ENCODE assay signal across 23 cellular contexts in genomic region chr2:238126338-238126737, GRCh38. TPM values are rescaled to one million over a fixed set of nuclear protein-coding genes. Genes with fewer than 3 reads are reported as not detected.
DNase-seq lines count a peak whose midpoint lies in the region; ATAC-seq, FAIRE-seq and TF ChIP-seq lines count a peak whose summit lies in the region.
"Had no signal": no experiment of that assay in that cellular context is flagged by ENCODE, and none has a peak within 500 bp of the region (broad histone marks: within the 10 kb centered on the region; RNA-seq: fewer than 3 reads in every experiment).

No MANE protein-coding gene starts in this region.

- H2AFZ ChIP-seq in HepG2 (ENCODE audit: low read length), result no peak overlapping the region
- no peak overlapping the region for H2AFZ ChIP-seq in astrocyte (ENCODE audit: low read depth, low read length)
- H2AFZ ChIP-seq in H1 (ENCODE audit: low read length), result no peak overlapping the region

- in situ Hi-C loops in HepG2 (cut with HindIII; ENCODE audit: extremely low pct_ligation_motif_present, low pct_unique_long_range_greater_than_20kb), result no loop called here

- peak overlapping the region; percentile 68; the same call in 1 of the 2 replicates for H2BK12ac ChIP-seq in H1 (ENCODE audit: low read depth, low read length)

- no peaks in the 10 kb centered on the region for H3K9me3 Mint-ChIP-seq in astrocyte (ENCODE audit: unreplicated experiment)
- no peaks in the 10 kb centered on the region for H3K9me3 Mint-ChIP-seq in activated T-helper 2 cell treated with anti-CD3 and anti-CD28 coated beads, Interferon-gamma antibody, Interleukin-2, Interleukin-4, amounts not matched to agents 10 μg/mL and 5 μg/mL and 100 μg/mL, durations not matched to agents 14 hours and 24 hours and 36 hours
- H3K9me3 Mint-ChIP-seq: CD4-positive, alpha-beta T cell; IgD-negative memory B cell had no signal

- H4K20me1 ChIP-seq in HepG2 (ENCODE audit: insufficient read depth, low read length) (no peaks in the 10 kb centered on the region), astrocyte (ENCODE audit: insufficient read depth, low read length) (no peaks in the 10 kb centered on the region), H1 (replicated peaks in 1 of 2; ENCODE audit: control insufficient read depth in 1 of 2, insufficient read depth in 2 of 2, low read length in 2 of 2) (peaks cover 0 to 14% of the 10 kb centered on the region in 2 experiments)

- peaks cover 3 to 32% of the 10 kb centered on the region in 2 experiments for H3K27me3 ChIP-seq in HepG2 (ENCODE audit: control insufficient read depth in 1 of 2, insufficient read depth in 2 of 2, low read length in 2 of 2)
- no peaks in the 10 kb centered on the region for H3K27me3 ChIP-seq in right lobe of liver
- no peaks in the 10 kb centered on the region for H3K27me3 ChIP-seq in astrocyte (ENCODE audit: insufficient read depth, low read length)
- H3K27me3 ChIP-seq in H1 (replicated peaks in 1 of 4; ENCODE audit: control insufficient read depth in 3 of 4, extremely low read depth in 1 of 4, insufficient read depth in 3 of 4, low read length in 3 of 4), result no peaks in the 10 kb centered on the region
- no peaks in the 10 kb centered on the region for H3K27me3 ChIP-seq in upper lobe of left lung

- H3K27me3 Mint-ChIP-seq in astrocyte (ENCODE audit: low read depth, unreplicated experiment), result peaks cover 6% of the 10 kb centered on the region
- H3K27me3 Mint-ChIP-seq in activated T-helper 2 cell treated with anti-CD3 and anti-CD28 coated beads, Interferon-gamma antibody, Interleukin-2, Interleukin-4, amounts not matched to agents 10 μg/mL and 5 μg/mL and 100 μg/mL, durations not matched to agents 14 hours and 24 hours and 36 hours (ENCODE audit: low read depth), result no peaks in the 10 kb centered on the region
- H3K27me3 Mint-ChIP-seq: CD4-positive, alpha-beta T cell; IgD-negative memory B cell had no signal

- 0 out of 2 replicates have a peak overlapping the region, but pooled peaks have one; percentile 48 for H2BK15ac ChIP-seq in H1 (ENCODE audit: low read length)

- no peak overlapping the region for H3K18ac ChIP-seq in H1 (ENCODE audit: extremely low read depth, low read length)

- H3K9me3 ChIP-seq in HepG2 (ENCODE audit: low read length) (no peaks in the 10 kb centered on the region), right lobe of liver (no peaks in the 10 kb centered on the region), astrocyte (ENCODE audit: insufficient read depth, low read depth, low read length) (no peaks in the 10 kb centered on the region), H1 (ENCODE audit: insufficient read depth in 2 of 2, low read depth in 1 of 2, low read length in 1 of 2) (0 out of 4 replicates have a peak, but pooled peaks cover 0 to 4% of the 10 kb centered on the region in 2 experiments), upper lobe of left lung (no peaks in the 10 kb centered on the region)
- H3K9me3 ChIP-seq: A549, Caco-2 had no signal

- no peak for TF ChIP-seq CTCF in HepG2 (CRISPR knock-in tag; IDR thresholded peaks at IDR 0.05)
- no peak for TF ChIP-seq CTCF in right lobe of liver (IDR thresholded peaks at IDR 0.05)
- no peak for TF ChIP-seq CTCF in astrocyte (IDR thresholded peaks at IDR 0.05; ENCODE audit: insufficient read depth, low read depth, low read length)
- TF ChIP-seq CTCF in H1 (IDR thresholded peaks at IDR 0.05; ENCODE audit: control extremely low read depth in 1 of 3, insufficient read depth in 1 of 3, low read depth in 1 of 3, low read length in 3 of 3), result no peak
- no peak for TF ChIP-seq CTCF in upper lobe of left lung (IDR thresholded peaks at IDR 0.05)

- no peaks in the 10 kb centered on the region for H3K79me1 ChIP-seq in H1 (ENCODE audit: low read depth, low read length)

- no peak for TF ChIP-seq POLR2A in HepG2 (IDR thresholded peaks at IDR 0.05; ENCODE audit: insufficient read depth in 1 of 2, low read depth in 2 of 2, low read length in 2 of 2)
- TF ChIP-seq POLR2A in right lobe of liver (IDR thresholded peaks at IDR 0.05), result no peak
- no peak for TF ChIP-seq POLR2A in H1 (IDR thresholded peaks at IDR 0.05; ENCODE audit: control extremely low read depth in 1 of 2, low read depth in 2 of 2, low read length in 2 of 2)
- no peak for TF ChIP-seq POLR2A in upper lobe of left lung (IDR thresholded peaks at IDR 0.05)

- TF ChIP-seq EP300 in HepG2 (IDR thresholded peaks at IDR 0.05; ENCODE audit: low read depth in 2 of 2, low read length in 2 of 2) (no peak), HepG2 (CRISPR knock-in tag; IDR thresholded peaks at IDR 0.05; ENCODE audit: borderline replicate concordance) (no peak), H1 (IDR thresholded peaks at IDR 0.05; ENCODE audit: borderline replicate concordance in 1 of 2, low read depth in 2 of 2, low read length in 2 of 2) (no peak), upper lobe of left lung (IDR thresholded peaks at IDR 0.05) (no peak)

- BruUV-seq in HepG2 (replicated peaks; lab: Mats Ljungman, UMichigan), result no TSS peak

- H4K8ac ChIP-seq in H1 (ENCODE audit: extremely low read depth, insufficient read depth, low read length), result no peak overlapping the region

- 55% methylated on average over 2 of the region's 2 CpGs for WGBS in HepG2 (ENCODE audit: low lambda C conversion rate)
- WGBS in right lobe of liver (ENCODE audit: insufficient coverage, low coverage, low lambda C conversion rate, missing lambda C conversion rate), result 83% methylated on average over 2 of the region's 2 CpGs
- 93% methylated on average over 2 of the region's 2 CpGs; no CpG with 5 or more reads in 1 of the 2 experiments for WGBS in H1 (ENCODE audit: extremely low coverage in 1 of 2, insufficient coverage in 1 of 2, insufficient read length in 1 of 2, insufficient replicate concordance in 2 of 2, low coverage in 1 of 2, low lambda C conversion rate in 2 of 2, missing lambda C conversion rate in 1 of 2), 2 experiments
- WGBS in upper lobe of left lung, 2 donors, result 89 to 100% methylated on average over 2 of the region's 2 CpGs

- H3K27ac Mint-ChIP-seq in astrocyte (ENCODE audit: unreplicated experiment), result no peak overlapping the region
- no peak overlapping the region for H3K27ac Mint-ChIP-seq in activated T-helper 2 cell treated with anti-CD3 and anti-CD28 coated beads, Interferon-gamma antibody, Interleukin-2, Interleukin-4, amounts not matched to agents 10 μg/mL and 5 μg/mL and 100 μg/mL, durations not matched to agents 14 hours and 24 hours and 36 hours
- H3K27ac Mint-ChIP-seq: CD4-positive, alpha-beta T cell; IgD-negative memory B cell had no signal

- H3K14ac ChIP-seq in H1 (ENCODE audit: insufficient read length), result no peak overlapping the region

- H2AK5ac ChIP-seq in H1 (ENCODE audit: low read depth, low read length), result peak overlapping the region; percentile 94

- H3K36me3 ChIP-seq in HepG2 (replicated peaks in 1 of 2; ENCODE audit: control insufficient read depth in 1 of 2, insufficient read depth in 2 of 2, low read length in 2 of 2), result no peaks in the 10 kb centered on the region
- H3K36me3 ChIP-seq in right lobe of liver, result no peaks in the 10 kb centered on the region
- H3K36me3 ChIP-seq in astrocyte (ENCODE audit: insufficient read depth, low read length), result no peaks in the 10 kb centered on the region
- no peaks in the 10 kb centered on the region; a peak in 1 of 8 replicates for H3K36me3 ChIP-seq in H1 (ENCODE audit: control insufficient read depth in 2 of 4, insufficient read depth in 4 of 4, low read length in 3 of 4)
- no peaks in the 10 kb centered on the region for H3K36me3 ChIP-seq in upper lobe of left lung

- H3K4me3 Mint-ChIP-seq in astrocyte (ENCODE audit: unreplicated experiment), result no peak overlapping the region
- no peak overlapping the region for H3K4me3 Mint-ChIP-seq in activated T-helper 2 cell treated with anti-CD3 and anti-CD28 coated beads, Interferon-gamma antibody, Interleukin-2, Interleukin-4, amounts not matched to agents 10 μg/mL and 5 μg/mL and 100 μg/mL, durations not matched to agents 14 hours and 24 hours and 36 hours (ENCODE audit: low read depth)
- H3K4me3 Mint-ChIP-seq: CD4-positive, alpha-beta T cell; IgD-negative memory B cell had no signal

- H3K56ac ChIP-seq in H1 (replicated peaks; ENCODE audit: insufficient read length, low read depth, low read length), result peak overlapping the region; percentile 65

- peak overlapping the region; percentile 95 for H4K91ac ChIP-seq in H1 (replicated peaks; ENCODE audit: insufficient read length, low read length)

- POLR2A ChIA-PET in HepG2 (lab: Yijun Ruan, JAX), result no interaction called here
- POLR2A ChIA-PET in H1 (lab: Charles Lee; ENCODE audit: partially characterized antibody), result no interaction called here

- ATAC-seq in HepG2 (no peak), right lobe of liver (no peak), HG03135 (IDR thresholded peaks at IDR 0.05; ENCODE audit: unreplicated experiment) (no peak), upper lobe of left lung (ENCODE audit: low FRiP score in 2 of 2) (no peak)
- ATAC-seq: HCT116 had no signal

- H3K27ac ChIP-seq in HepG2 (ENCODE audit: extremely low read length, insufficient read depth, low read length) (no peak overlapping the region), right lobe of liver (no peak overlapping the region), astrocyte (ENCODE audit: low read depth, low read length) (no peak overlapping the region), H1 (ENCODE audit: low read depth, low read length) (no peak overlapping the region), upper lobe of left lung (no peak overlapping the region)
- H3K27ac ChIP-seq: 22Rv1, A549, C4-2B, GM23248, HL-60 had no signal

- H3K4ac ChIP-seq in H1 (replicated peaks; ENCODE audit: insufficient read length, low read depth, low read length), result no peak overlapping the region

- H3K4me1 ChIP-seq in HepG2 (ENCODE audit: insufficient read depth, low read length) (peaks cover 9% of the 10 kb centered on the region), right lobe of liver (no peaks in the 10 kb centered on the region), astrocyte (ENCODE audit: insufficient read depth, low read length) (no peaks in the 10 kb centered on the region), H1 (replicated peaks in 1 of 4; ENCODE audit: control insufficient read depth in 3 of 4, insufficient read depth in 4 of 4, low read length in 3 of 4) (peaks cover 0 to 13% (median 0%) of the 10 kb centered on the region in 4 experiments; a peak in 2 of 7 replicates), upper lobe of left lung (peaks cover 0 to 7% (median 3%) of the 10 kb centered on the region in 4 donors)
- H3K4me1 ChIP-seq: A549, Caco-2 had no signal

- FAIRE-seq in HepG2 (lab: Jason Lieb, UNC), result no peak
- peak; percentile 71 for FAIRE-seq in astrocyte (lab: Jason Lieb, UNC)
- peak; percentile 68 for FAIRE-seq in H1 (lab: Jason Lieb, UNC)
- FAIRE-seq: A549, H54 had no signal

- no peaks in the 10 kb centered on the region for H3K36me3 Mint-ChIP-seq in astrocyte (ENCODE audit: low read depth, unreplicated experiment)
- H3K36me3 Mint-ChIP-seq in activated T-helper 2 cell treated with anti-CD3 and anti-CD28 coated beads, Interferon-gamma antibody, Interleukin-2, Interleukin-4, amounts not matched to agents 10 μg/mL and 5 μg/mL and 100 μg/mL, durations not matched to agents 14 hours and 24 hours and 36 hours (ENCODE audit: low read depth), result no peaks in the 10 kb centered on the region

- peak overlapping the region; percentile 6 for H3K23ac ChIP-seq in H1 (ENCODE audit: insufficient read length)

- peaks cover 15% of the 10 kb centered on the region for H3K23me2 ChIP-seq in H1 (ENCODE audit: low read depth, low read length)

- H4K5ac ChIP-seq in H1 (ENCODE audit: insufficient read length, low read depth, low read length), result no peak overlapping the region

- H3K79me2 ChIP-seq in HepG2 (ENCODE audit: insufficient read depth, low read length) (no peaks in the 10 kb centered on the region), astrocyte (ENCODE audit: insufficient read depth, low read length) (no peaks in the 10 kb centered on the region), H1 (ENCODE audit: control insufficient read depth in 1 of 2, insufficient read depth in 2 of 2, low read length in 2 of 2) (no peaks in the 10 kb centered on the region)

- no peak overlapping the region; the same call in 1 of the 2 replicates for H2BK5ac ChIP-seq in H1 (ENCODE audit: low read depth, low read length)

- H3K4me1 Mint-ChIP-seq in astrocyte (ENCODE audit: low read depth, unreplicated experiment), result no peaks in the 10 kb centered on the region
- no peaks in the 10 kb centered on the region for H3K4me1 Mint-ChIP-seq in activated T-helper 2 cell treated with anti-CD3 and anti-CD28 coated beads, Interferon-gamma antibody, Interleukin-2, Interleukin-4, amounts not matched to agents 10 μg/mL and 5 μg/mL and 100 μg/mL, durations not matched to agents 14 hours and 24 hours and 36 hours (ENCODE audit: low read depth)
- H3K4me1 Mint-ChIP-seq: IgD-negative memory B cell had no signal

- H3K4me2 ChIP-seq in HepG2 (ENCODE audit: low read depth, low read length) (no peak overlapping the region), astrocyte (ENCODE audit: low read length) (no peak overlapping the region), H1 (ENCODE audit: insufficient read depth in 1 of 2, low read depth in 2 of 2, low read length in 2 of 2) (no peak overlapping the region; a peak in 1 of 4 replicates)
- H3K4me2 ChIP-seq: A549 had no signal

- peak overlapping the region; percentile 64 for H2BK120ac ChIP-seq in H1 (replicated peaks; ENCODE audit: low read depth, low read length)

- no peak for TF ChIP-seq RAD21 in HepG2 (CRISPR knock-in tag; IDR thresholded peaks at IDR 0.05)
- no peak for TF ChIP-seq RAD21 in H1 (IDR thresholded peaks at IDR 0.05 in 1 of 2, conservative IDR thresholded peaks at IDR 0.05 in 1 of 2; ENCODE audit: low read depth in 2 of 2, low read length in 2 of 2)

- H3K4me3 ChIP-seq in HepG2 (replicated peaks in 1 of 3; ENCODE audit: insufficient read depth in 1 of 3, low read depth in 2 of 3, low read length in 3 of 3) (no peak overlapping the region), right lobe of liver (no peak overlapping the region), astrocyte (ENCODE audit: insufficient read depth, low read depth, low read length) (no peak overlapping the region), H1 (ENCODE audit: extremely low read depth in 1 of 4, insufficient read depth in 2 of 4, low read depth in 3 of 4, low read length in 4 of 4) (no peak overlapping the region), upper lobe of left lung (no peak overlapping the region)
- H3K4me3 ChIP-seq: A549, GM23248 had no signal

- CTCF ChIA-PET in HepG2 (lab: Yijun Ruan, JAX; ENCODE audit: low intra/inter-chr PET ratio, low total read pairs), result no interaction called here
- CTCF ChIA-PET in H1 (lab: Charles Lee; ENCODE audit: partially characterized antibody), result no interaction called here

- intact Hi-C loops in HepG2 (cut with micrococcal nuclease; ENCODE audit: unreplicated experiment) (no loop called here), right lobe of liver (cut with DNase I) (no loop called here)
- intact Hi-C loops in activated T-helper 2 cell treated with anti-CD3 and anti-CD28 coated beads, Interferon-gamma antibody, Interleukin-2, Interleukin-4, amounts not matched to agents 10 μg/mL and 5 μg/mL and 100 μg/mL, durations not matched to agents 14 hours and 24 hours and 36 hours (cut with micrococcal nuclease), result no loop called here

- H3K9ac ChIP-seq in HepG2 (ENCODE audit: insufficient read depth, low read depth, low read length), result no peak overlapping the region
- no peak overlapping the region for H3K9ac ChIP-seq in astrocyte (ENCODE audit: low read length)
- no peak overlapping the region for H3K9ac ChIP-seq in H1 (replicated peaks in 1 of 4; ENCODE audit: extremely low read depth in 1 of 4, low read depth in 3 of 4, low read length in 3 of 4)

- no peak for DNase-seq in HepG2 (ENCODE audit: low spot score)
- no peak for DNase-seq in right lobe of liver
- no peak for DNase-seq in astrocyte (ENCODE audit: low read depth)
- no peak for DNase-seq in H1 (ENCODE audit: low read depth in 1 of 2, low spot score in 2 of 2)
- no peak for DNase-seq in ecto neural progenitor cell (ENCODE audit: low spot score)
- no peak for DNase-seq in upper lobe of left lung
- no peak for DNase-seq in activated T-helper 2 cell treated with anti-CD3 and anti-CD28 coated beads, Interferon-gamma antibody, Interleukin-2, Interleukin-4, amounts not matched to agents 10 μg/mL and 5 μg/mL and 100 μg/mL, durations not matched to agents 14 hours and 24 hours and 36 hours (ENCODE audit: low spot score)
- DNase-seq: AML-193; Caco-2; CD4-positive, alpha-beta T cell; DMS79 treated with DMSO at 0.1 percent for 48 hours; GF-D8; GM23248; KG1 had no signal

- H2BK20ac ChIP-seq in H1 (ENCODE audit: low read length), result 0 out of 2 replicates have a peak overlapping the region, but pooled peaks have one; percentile 6

RNA-seq across cellular contexts. Expression of gene KLHL30, which starts 12.1 kb away (rescaled TPM):
- total RNA-seq in HepG2 (2016; rRNA removed; fragmentation: Illumina TruSeq; extraction: Trizol) (not detected in 2 replicates), right lobe of liver (under 1 TPM in 4 of 6 experiments, not detected in 2; 0.04 to 0.19 (median 0.11) TPM), astrocyte (0.53 and 0.59 TPM in 2 replicates), upper lobe of left lung (1 to 10 TPM in 2 of 6 donors, under 1 TPM in 2, not detected in 2; 0.30 to 1.3 (median 0.97) TPM)
- not detected in 2 replicates for total RNA-seq in HepG2 (2016; cell fraction: cytosol; rRNA removed; fragmentation: Illumina TruSeq; extraction: Trizol; ENCODE audit: low read depth)
- not detected in 2 replicates for total RNA-seq in HepG2 (2016; cell fraction: insoluble cytoplasmic fraction; rRNA removed; fragmentation: Illumina TruSeq; extraction: Trizol)
- total RNA-seq in HepG2 (2016; cell fraction: membrane; rRNA removed; fragmentation: Illumina TruSeq; extraction: Trizol), result not detected in 2 replicates
- total RNA-seq in HepG2 (2016; cell fraction: nucleus; rRNA removed; fragmentation: Illumina TruSeq; extraction: Trizol), result not detected in 2 replicates
- polyA plus RNA-seq in HepG2 (2011; rRNA removed) (0.05 and 0.07 TPM in 2 replicates), H1 (2011; rRNA removed) (0.03 TPM in 1 of 2 replicates, not detected in the other)
- 0.03 and 0.05 TPM in 2 replicates for polyA plus RNA-seq in HepG2 (2011; cell fraction: cytosol; rRNA removed)
- 0.35 and 0.38 TPM in 2 replicates for polyA plus RNA-seq in HepG2 (2011; cell fraction: nucleus; rRNA removed)
- polyA plus RNA-seq in HepG2 (2012), result not detected in 2 replicates
- not detected in 2 replicates for polyA plus RNA-seq in HepG2 (2016; cell fraction: cytosol; fragmentation: Illumina TruSeq; extraction: Trizol; ENCODE audit: low read depth)
- not detected in 2 replicates for polyA plus RNA-seq in HepG2 (2016; cell fraction: insoluble cytoplasmic fraction; fragmentation: Illumina TruSeq; extraction: Trizol; ENCODE audit: low read depth)
- polyA plus RNA-seq in HepG2 (2016; cell fraction: membrane; fragmentation: Illumina TruSeq; extraction: Trizol; ENCODE audit: low read depth), result not detected in 2 replicates
- polyA plus RNA-seq in HepG2 (2016; cell fraction: nucleus; fragmentation: Illumina TruSeq; extraction: Trizol; ENCODE audit: insufficient read depth, low read depth), result not detected in 2 replicates
- 0.23 and 0.42 TPM in 2 replicates for polyA minus RNA-seq in HepG2 (2011; rRNA and poly(A)+ RNA removed; ENCODE audit: low replicate concordance)
- not detected in 2 replicates for polyA minus RNA-seq in HepG2 (2011; cell fraction: cytosol; rRNA and poly(A)+ RNA removed)
- polyA minus RNA-seq in HepG2 (2011; cell fraction: nucleus; rRNA and poly(A)+ RNA removed), result 0.12 and 0.39 TPM in 2 replicates
- total RNA-seq in H1 (2021; fragmentation: NEBNext Ultra II Directional; extraction: Animal tissue kit (Norgen Biotek cat#: 25700)), result 0.08 TPM in 1 of 2 replicates, not detected in the other
- polyA plus RNA-seq in H1 (2011; cell fraction: cytosol; rRNA removed), result 0.01 TPM
- 0.07 TPM for polyA plus RNA-seq in H1 (2011; cell fraction: nucleus; rRNA removed)
- not detected in 4 replicates for polyA plus RNA-seq in H1 (2012, experiment 1 of 2)
- polyA plus RNA-seq in H1 (2012, experiment 2 of 2), result not detected
- polyA plus RNA-seq in H1 (2013, experiment 1 of 2), result not detected
- not detected for polyA plus RNA-seq in H1 (2013, experiment 2 of 2)
- not detected in 2 replicates for polyA minus RNA-seq in H1 (2011; rRNA and poly(A)+ RNA removed)
- not detected for polyA minus RNA-seq in H1 (2011; cell fraction: cytosol; rRNA and poly(A)+ RNA removed)
- not detected for polyA minus RNA-seq in H1 (2011; cell fraction: nucleus; rRNA and poly(A)+ RNA removed)
- not detected in 2 replicates for total RNA-seq in activated T-helper 2 cell treated with anti-CD3 and anti-CD28 coated beads, Interferon-gamma antibody, Interleukin-2, Interleukin-4, amounts not matched to agents 10 μg/mL and 5 μg/mL and 100 μg/mL, durations not matched to agents 14 hours and 24 hours and 36 hours
- total RNA-seq: CD4-positive, alpha-beta T cell; HT1080 had no signal
- polyA plus RNA-seq: IgD-negative memory B cell had no signal

RNA-seq across cellular contexts. Expression of gene ESPNL, which starts 26.2 kb away (rescaled TPM):
- total RNA-seq in HepG2 (2016; rRNA removed; fragmentation: Illumina TruSeq; extraction: Trizol) (0.35 and 0.80 TPM in 2 replicates), right lobe of liver (1 to 10 TPM in 1 of 6 experiments, under 1 TPM in 5; 0.11 to 1.1 (median 0.50) TPM), astrocyte (0.07 TPM in 1 of 2 replicates, not detected in the other), upper lobe of left lung (1 to 10 TPM in 1 of 6 donors, under 1 TPM in 3, not detected in 2; 0.10 to 3.1 (median 0.38) TPM)
- total RNA-seq in HepG2 (2016; cell fraction: cytosol; rRNA removed; fragmentation: Illumina TruSeq; extraction: Trizol; ENCODE audit: low read depth), result 0.09 TPM in 1 of 2 replicates, not detected in the other
- total RNA-seq in HepG2 (2016; cell fraction: insoluble cytoplasmic fraction; rRNA removed; fragmentation: Illumina TruSeq; extraction: Trizol), result 0.51 and 1.2 TPM in 2 replicates
- total RNA-seq in HepG2 (2016; cell fraction: membrane; rRNA removed; fragmentation: Illumina TruSeq; extraction: Trizol), result 0.34 and 0.38 TPM in 2 replicates
- 0.47 and 0.62 TPM in 2 replicates for total RNA-seq in HepG2 (2016; cell fraction: nucleus; rRNA removed; fragmentation: Illumina TruSeq; extraction: Trizol)
- polyA plus RNA-seq in HepG2 (2011; rRNA removed) (0.42 and 0.45 TPM in 2 replicates), H1 (2011; rRNA removed) (0.68 and 1.6 TPM in 2 replicates)
- polyA plus RNA-seq in HepG2 (2011; cell fraction: cytosol; rRNA removed), result 0.29 and 0.58 TPM in 2 replicates
- 2.1 TPM in 2 replicates for polyA plus RNA-seq in HepG2 (2011; cell fraction: nucleus; rRNA removed)
- 0.66 and 0.68 TPM in 2 replicates for polyA plus RNA-seq in HepG2 (2012)
- polyA plus RNA-seq in HepG2 (2016; cell fraction: cytosol; fragmentation: Illumina TruSeq; extraction: Trizol; ENCODE audit: low read depth), result 0.03 and 0.12 TPM in 2 replicates
- 0.39 and 0.45 TPM in 2 replicates for polyA plus RNA-seq in HepG2 (2016; cell fraction: insoluble cytoplasmic fraction; fragmentation: Illumina TruSeq; extraction: Trizol; ENCODE audit: low read depth)
- 0.17 and 0.19 TPM in 2 replicates for polyA plus RNA-seq in HepG2 (2016; cell fraction: membrane; fragmentation: Illumina TruSeq; extraction: Trizol; ENCODE audit: low read depth)
- 0.68 and 1.8 TPM in 2 replicates for polyA plus RNA-seq in HepG2 (2016; cell fraction: nucleus; fragmentation: Illumina TruSeq; extraction: Trizol; ENCODE audit: insufficient read depth, low read depth)
- 0.05 and 1.2 TPM in 2 replicates for polyA minus RNA-seq in HepG2 (2011; rRNA and poly(A)+ RNA removed; ENCODE audit: low replicate concordance)
- polyA minus RNA-seq in HepG2 (2011; cell fraction: cytosol; rRNA and poly(A)+ RNA removed), result 0.40 and 0.53 TPM in 2 replicates
- 0.39 and 0.50 TPM in 2 replicates for polyA minus RNA-seq in HepG2 (2011; cell fraction: nucleus; rRNA and poly(A)+ RNA removed)
- total RNA-seq in H1 (2021; fragmentation: NEBNext Ultra II Directional; extraction: Animal tissue kit (Norgen Biotek cat#: 25700)), result 1.3 and 1.8 TPM in 2 replicates
- 1.3 TPM for polyA plus RNA-seq in H1 (2011; cell fraction: cytosol; rRNA removed)
- polyA plus RNA-seq in H1 (2011; cell fraction: nucleus; rRNA removed), result 2.8 TPM
- 0.54 to 1.2 TPM (median 0.82 TPM) in 4 replicates for polyA plus RNA-seq in H1 (2012, experiment 1 of 2)
- 0.66 TPM for polyA plus RNA-seq in H1 (2012, experiment 2 of 2)
- 0.75 TPM for polyA plus RNA-seq in H1 (2013, experiment 1 of 2)
- 0.64 TPM for polyA plus RNA-seq in H1 (2013, experiment 2 of 2)
- polyA minus RNA-seq in H1 (2011; rRNA and poly(A)+ RNA removed), result 0.15 and 0.60 TPM in 2 replicates
- polyA minus RNA-seq in H1 (2011; cell fraction: cytosol; rRNA and poly(A)+ RNA removed), result 0.73 TPM
- 1.2 TPM for polyA minus RNA-seq in H1 (2011; cell fraction: nucleus; rRNA and poly(A)+ RNA removed)
- 0.07 and 0.14 TPM in 2 replicates for total RNA-seq in activated T-helper 2 cell treated with anti-CD3 and anti-CD28 coated beads, Interferon-gamma antibody, Interleukin-2, Interleukin-4, amounts not matched to agents 10 μg/mL and 5 μg/mL and 100 μg/mL, durations not matched to agents 14 hours and 24 hours and 36 hours
- total RNA-seq: Caco-2; CD4-positive, alpha-beta T cell had no signal

RNA-seq across cellular contexts. Expression of gene ERFE, which starts 32.4 kb away (rescaled TPM):
- total RNA-seq in HepG2 (2016; rRNA removed; fragmentation: Illumina TruSeq; extraction: Trizol) (not detected in 2 replicates), right lobe of liver (1 to 10 TPM in 1 of 6 experiments, under 1 TPM in 2, not detected in 3; 0.27 to 1.4 (median 0.31) TPM), astrocyte (0.60 and 1.4 TPM in 2 replicates), upper lobe of left lung (1 to 10 TPM in 1 of 6 donors, under 1 TPM in 2, not detected in 3; 0.30 to 1.1 (median 0.43) TPM)
- not detected in 2 replicates for total RNA-seq in HepG2 (2016; cell fraction: cytosol; rRNA removed; fragmentation: Illumina TruSeq; extraction: Trizol; ENCODE audit: low read depth)
- total RNA-seq in HepG2 (2016; cell fraction: insoluble cytoplasmic fraction; rRNA removed; fragmentation: Illumina TruSeq; extraction: Trizol), result not detected in 2 replicates
- not detected in 2 replicates for total RNA-seq in HepG2 (2016; cell fraction: membrane; rRNA removed; fragmentation: Illumina TruSeq; extraction: Trizol)
- total RNA-seq in HepG2 (2016; cell fraction: nucleus; rRNA removed; fragmentation: Illumina TruSeq; extraction: Trizol), result not detected in 2 replicates
- polyA plus RNA-seq in HepG2 (2011; rRNA removed) (0.05 and 0.09 TPM in 2 replicates), H1 (2011; rRNA removed) (3.6 and 5.1 TPM in 2 replicates)
- polyA plus RNA-seq in HepG2 (2011; cell fraction: cytosol; rRNA removed), result 0.06 TPM in 1 of 2 replicates, not detected in the other
- polyA plus RNA-seq in HepG2 (2011; cell fraction: nucleus; rRNA removed), result 0.05 and 0.31 TPM in 2 replicates
- 0.28 TPM in 1 of 2 replicates, not detected in the other for polyA plus RNA-seq in HepG2 (2012)
- not detected in 2 replicates for polyA plus RNA-seq in HepG2 (2016; cell fraction: cytosol; fragmentation: Illumina TruSeq; extraction: Trizol; ENCODE audit: low read depth)
- polyA plus RNA-seq in HepG2 (2016; cell fraction: insoluble cytoplasmic fraction; fragmentation: Illumina TruSeq; extraction: Trizol; ENCODE audit: low read depth), result not detected in 2 replicates
- polyA plus RNA-seq in HepG2 (2016; cell fraction: membrane; fragmentation: Illumina TruSeq; extraction: Trizol; ENCODE audit: low read depth), result not detected in 2 replicates
- not detected in 2 replicates for polyA plus RNA-seq in HepG2 (2016; cell fraction: nucleus; fragmentation: Illumina TruSeq; extraction: Trizol; ENCODE audit: insufficient read depth, low read depth)
- polyA minus RNA-seq in HepG2 (2011; rRNA and poly(A)+ RNA removed; ENCODE audit: low replicate concordance), result 0.22 and 1.4 TPM in 2 replicates
- not detected in 2 replicates for polyA minus RNA-seq in HepG2 (2011; cell fraction: cytosol; rRNA and poly(A)+ RNA removed)
- polyA minus RNA-seq in HepG2 (2011; cell fraction: nucleus; rRNA and poly(A)+ RNA removed), result 0.13 TPM in 1 of 2 replicates, not detected in the other
- 1.8 and 2.5 TPM in 2 replicates for total RNA-seq in H1 (2021; fragmentation: NEBNext Ultra II Directional; extraction: Animal tissue kit (Norgen Biotek cat#: 25700))
- polyA plus RNA-seq in H1 (2011; cell fraction: cytosol; rRNA removed), result 4.8 TPM
- polyA plus RNA-seq in H1 (2011; cell fraction: nucleus; rRNA removed), result 10.3 TPM
- 2.8 to 3.5 TPM (median 2.8 TPM) in 4 replicates for polyA plus RNA-seq in H1 (2012, experiment 1 of 2)
- 3.2 TPM for polyA plus RNA-seq in H1 (2012, experiment 2 of 2)
- polyA plus RNA-seq in H1 (2013, experiment 1 of 2), result 3.1 TPM
- polyA plus RNA-seq in H1 (2013, experiment 2 of 2), result 2.8 TPM
- 1.1 and 1.3 TPM in 2 replicates for polyA minus RNA-seq in H1 (2011; rRNA and poly(A)+ RNA removed)
- polyA minus RNA-seq in H1 (2011; cell fraction: cytosol; rRNA and poly(A)+ RNA removed), result 2.8 TPM
- 1.4 TPM for polyA minus RNA-seq in H1 (2011; cell fraction: nucleus; rRNA and poly(A)+ RNA removed)
- total RNA-seq in activated T-helper 2 cell treated with anti-CD3 and anti-CD28 coated beads, Interferon-gamma antibody, Interleukin-2, Interleukin-4, amounts not matched to agents 10 μg/mL and 5 μg/mL and 100 μg/mL, durations not matched to agents 14 hours and 24 hours and 36 hours, result 0.46 and 1.1 TPM in 2 replicates
- total RNA-seq: CD4-positive, alpha-beta T cell had no signal
- polyA plus RNA-seq: IgD-negative memory B cell had no signal
